Comparison of ENCODE assay signal across 30 cellular contexts in the genomic region with DNA sequence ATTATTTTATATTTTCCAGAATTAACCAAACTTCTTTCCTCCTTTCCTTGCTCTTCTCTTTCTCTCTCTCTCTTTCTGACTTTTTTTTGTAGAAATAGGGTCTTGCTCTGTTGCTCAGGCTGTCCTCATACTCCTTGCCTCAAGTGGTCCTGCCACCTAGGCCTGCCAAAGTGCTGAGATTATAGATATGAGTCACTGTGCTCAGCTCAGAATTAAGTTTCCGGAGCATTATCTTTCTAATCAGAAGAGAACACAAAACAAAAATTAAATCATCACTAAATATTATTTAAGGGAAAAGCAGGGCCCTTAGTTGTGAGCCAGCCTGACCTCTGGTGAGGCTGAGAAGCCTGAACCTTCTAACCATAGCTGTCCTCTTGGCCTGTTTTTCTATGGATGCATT.
A peak's percentile ranks its signal among the peaks of the same experiment; 100 is the strongest.
DNase-seq lines count a peak whose midpoint lies in the region; ATAC-seq and TF ChIP-seq lines count a peak whose summit lies in the region.
"Had no signal": no experiment of that assay in that cellular context is flagged by ENCODE, and none has a peak within 500 bp of the region (broad histone marks: within the 10 kb centered on the region; RNA-seq: fewer than 3 reads in every experiment).

No MANE protein-coding gene starts in this region.

- no peak overlapping the region for H4K8ac ChIP-seq in mesenchymal stem cell (ENCODE audit: low read length)

- no CpG with 5 or more reads among the region's 1 CpG for WGBS in mesenchymal stem cell

- H3K36me3 ChIP-seq in mesenchymal stem cell (ENCODE audit: control insufficient read depth in 1 of 2, insufficient read depth in 2 of 2, low read depth in 1 of 2, low read length in 2 of 2): no peaks in the 10 kb centered on the region
- H3K36me3 ChIP-seq in gastrocnemius medialis: no peaks in the 10 kb centered on the region
- H3K36me3 ChIP-seq: ascending aorta, pancreas, SJSA1, uterus had no signal

- H3K4me1 ChIP-seq in mesenchymal stem cell (ENCODE audit: control insufficient read depth, insufficient read depth, low read depth, low read length) (no peaks in the 10 kb centered on the region), gastrocnemius medialis (no peaks in the 10 kb centered on the region)
- H3K4me1 ChIP-seq: ascending aorta, pancreas, SJSA1, uterus had no signal

- H2BK120ac ChIP-seq in mesenchymal stem cell (ENCODE audit: low read depth, low read length): no peak overlapping the region

- H4K91ac ChIP-seq in mesenchymal stem cell (ENCODE audit: low read length): no peak overlapping the region

- no peak overlapping the region for H3K4ac ChIP-seq in mesenchymal stem cell (ENCODE audit: low read depth in 1 of 2, low read length in 2 of 2)

- H3K36me3 Mint-ChIP-seq in T-helper 1 cell treated with Interleukin-12 subunit alpha and Interleukin-12 subunit beta and Interleukin-4 antibody, amounts not matched to agents 30 μg/mL and 1 μg/mL, for 36 hours (ENCODE audit: low read depth): no peaks in the 10 kb centered on the region
- H3K36me3 Mint-ChIP-seq in WTC11: no peaks in the 10 kb centered on the region
- H3K36me3 Mint-ChIP-seq: activated CD8-positive, alpha-beta memory T cell treated with anti-CD3 and anti-CD28 coated beads, Interleukin-2, amount 10 ng/mL, durations not matched to agents 7 days and 5 days; CD8-positive, alpha-beta memory T cell; memory B cell had no signal

- H2AK5ac ChIP-seq in mesenchymal stem cell (ENCODE audit: low read length, severe bottlenecking): no peak overlapping the region

- no peak overlapping the region for H2BK12ac ChIP-seq in mesenchymal stem cell (ENCODE audit: low read length in 2 of 2)

- H3K18ac ChIP-seq in mesenchymal stem cell (ENCODE audit: low read depth in 1 of 2, low read length in 2 of 2): no peak overlapping the region

- no peaks in the 10 kb centered on the region for H3K27me3 ChIP-seq in mesenchymal stem cell (ENCODE audit: control insufficient read depth in 1 of 2, insufficient read depth in 1 of 2, low read length in 2 of 2)
- H3K27me3 ChIP-seq in gastrocnemius medialis: no peaks in the 10 kb centered on the region
- H3K27me3 ChIP-seq: ascending aorta, pancreas, SJSA1, uterus had no signal

- peak overlapping the region; percentile 13 for H3K27ac Mint-ChIP-seq in T-helper 1 cell treated with Interleukin-12 subunit alpha and Interleukin-12 subunit beta and Interleukin-4 antibody, amounts not matched to agents 30 μg/mL and 1 μg/mL, for 36 hours
- H3K27ac Mint-ChIP-seq in WTC11: peak overlapping the region; percentile 78; the same call in 1 of the 2 replicates
- H3K27ac Mint-ChIP-seq: activated CD8-positive, alpha-beta memory T cell treated with anti-CD3 and anti-CD28 coated beads, Interleukin-2, amount 10 ng/mL, durations not matched to agents 7 days and 5 days; CD8-positive, alpha-beta memory T cell; memory B cell; stimulated activated naive CD8-positive, alpha-beta T cell treated with anti-CD3 and anti-CD28 coated beads, Interleukin-15, amount 100 ng/mL, for 72 hours; T-helper 17 cell had no signal

- no peak overlapping the region for H3K9ac ChIP-seq in mesenchymal stem cell (ENCODE audit: low read length)

- no peaks in the 10 kb centered on the region for H3K79me1 ChIP-seq in mesenchymal stem cell (replicated peaks; ENCODE audit: low read length, poor library complexity, severe bottlenecking)

- H3K14ac ChIP-seq in mesenchymal stem cell (ENCODE audit: low read length in 2 of 2): no peak overlapping the region

- no peak overlapping the region for H2AFZ ChIP-seq in mesenchymal stem cell (ENCODE audit: low read depth, low read length)

- no peak for DNase-seq in T-helper 1 cell
- no peak for DNase-seq in WTC11 (ENCODE audit: low spot score)
- peak; percentile 2 for DNase-seq in iris pigment epithelial cell (ENCODE audit: low read depth)
- DNase-seq in mesenchymal stem cell: no peak
- DNase-seq in NCI-H345 (lab: John Stamatoyannopoulos, UW): no peak
- DNase-seq in stimulated activated naive CD4-positive, alpha-beta T cell (lab: John Stamatoyannopoulos, UW): no peak
- DNase-seq in gastrocnemius medialis: no peak
- DNase-seq: ACHN; activated CD4-positive, alpha-beta T cell treated with anti-CD3 and anti-CD28 coated beads, Interleukin-2, amount 50 U/mL, for 4 hours; activated CD8-positive, alpha-beta memory T cell treated with anti-CD3 and anti-CD28 coated beads, Interleukin-2, amount 10 ng/mL, durations not matched to agents 7 days and 5 days; activated gamma-delta T cell treated with Interleukin-2 at 50 U/mL for 16 hours; activated T-cell treated with anti-CD3 and anti-CD28 coated beads, Interleukin-2, amount 50 U/mL, for 4 hours; CD8-positive, alpha-beta memory T cell; H7; left colon; NCI-H82; pancreas; stimulated activated CD8-positive, alpha-beta memory T cell treated with anti-CD3 and anti-CD28 coated beads, Interleukin-4, amount 100 ng/mL, for 48 hours; stimulated activated naive CD8-positive, alpha-beta T cell treated with anti-CD3 and anti-CD28 coated beads, Interleukin-15, amount 100 ng/mL, for 72 hours; T-helper 17 cell; uterus had no signal

- H2BK5ac ChIP-seq in mesenchymal stem cell (ENCODE audit: low read depth, low read length, poor library complexity, severe bottlenecking): no peak overlapping the region

- no peaks in the 10 kb centered on the region for H3K27me3 Mint-ChIP-seq in T-helper 1 cell treated with Interleukin-12 subunit alpha and Interleukin-12 subunit beta and Interleukin-4 antibody, amounts not matched to agents 30 μg/mL and 1 μg/mL, for 36 hours (ENCODE audit: low read depth)
- no peaks in the 10 kb centered on the region for H3K27me3 Mint-ChIP-seq in WTC11 (ENCODE audit: low read depth)
- H3K27me3 Mint-ChIP-seq: activated CD8-positive, alpha-beta memory T cell treated with anti-CD3 and anti-CD28 coated beads, Interleukin-2, amount 10 ng/mL, durations not matched to agents 7 days and 5 days; CD8-positive, alpha-beta memory T cell; central memory CD8-positive, alpha-beta T cell; memory B cell; stimulated activated naive CD8-positive, alpha-beta T cell treated with anti-CD3 and anti-CD28 coated beads, Interleukin-15, amount 100 ng/mL, for 72 hours; T-helper 17 cell had no signal

- no peak for ATAC-seq in WTC11
- ATAC-seq in gastrocnemius medialis: no peak
- ATAC-seq: activated CD4-positive, CD25-positive, alpha-beta regulatory T cell treated with anti-CD3 and anti-CD28 coated beads, Interleukin-2, amount 50 U/mL, for 24 hours; activated CD8-positive, alpha-beta memory T cell treated with anti-CD3 and anti-CD28 coated beads, Interleukin-2, amount 10 ng/mL, durations not matched to agents 7 days and 5 days; activated T-cell treated with anti-CD3 and anti-CD28 coated beads, Interleukin-2, amount 50 U/mL, for 4 hours; GM12878; K562; left colon; pancreas; sciatic nerve; stimulated activated naive CD8-positive, alpha-beta T cell treated with anti-CD3 and anti-CD28 coated beads, Interleukin-15, amount 100 ng/mL, for 72 hours; T-helper 17 cell had no signal

- H3K4me1 Mint-ChIP-seq in T-helper 1 cell treated with Interleukin-12 subunit alpha and Interleukin-12 subunit beta and Interleukin-4 antibody, amounts not matched to agents 30 μg/mL and 1 μg/mL, for 36 hours (ENCODE audit: low read depth): no peaks in the 10 kb centered on the region
- peaks cover 3% of the 10 kb centered on the region; the same call in 1 of the 2 replicates for H3K4me1 Mint-ChIP-seq in WTC11
- H3K4me1 Mint-ChIP-seq: activated CD8-positive, alpha-beta memory T cell treated with anti-CD3 and anti-CD28 coated beads, Interleukin-2, amount 10 ng/mL, durations not matched to agents 7 days and 5 days; CD8-positive, alpha-beta memory T cell; central memory CD8-positive, alpha-beta T cell; memory B cell; stimulated activated naive CD8-positive, alpha-beta T cell treated with anti-CD3 and anti-CD28 coated beads, Interleukin-15, amount 100 ng/mL, for 72 hours; T-helper 17 cell had no signal

- no peak overlapping the region for H2BK15ac ChIP-seq in mesenchymal stem cell (ENCODE audit: low read depth, poor library complexity, severe bottlenecking)

- no peak for TF ChIP-seq POLR2A in gastrocnemius medialis (IDR thresholded peaks at IDR 0.05)

- no peak overlapping the region for H3K4me2 ChIP-seq in mesenchymal stem cell (ENCODE audit: low read length, poor library complexity, severe bottlenecking)

- H3K4me3 ChIP-seq in mesenchymal stem cell (ENCODE audit: insufficient read depth in 1 of 2, low read depth in 1 of 2, low read length in 2 of 2) (no peak overlapping the region), gastrocnemius medialis (no peak overlapping the region)
- H3K4me3 ChIP-seq: ascending aorta, GM12878, K562, pancreas, SJSA1, uterus had no signal

- H3K4me3 Mint-ChIP-seq in T-helper 1 cell treated with Interleukin-12 subunit alpha and Interleukin-12 subunit beta and Interleukin-4 antibody, amounts not matched to agents 30 μg/mL and 1 μg/mL, for 36 hours: no peak overlapping the region
- H3K4me3 Mint-ChIP-seq in WTC11: no peak overlapping the region
- H3K4me3 Mint-ChIP-seq: activated CD8-positive, alpha-beta memory T cell treated with anti-CD3 and anti-CD28 coated beads, Interleukin-2, amount 10 ng/mL, durations not matched to agents 7 days and 5 days; activated T-cell treated with anti-CD3 and anti-CD28 coated beads, Interleukin-2, amount 50 U/mL, for 4 hours; CD8-positive, alpha-beta memory T cell; central memory CD8-positive, alpha-beta T cell; memory B cell; stimulated activated naive CD8-positive, alpha-beta T cell treated with anti-CD3 and anti-CD28 coated beads, Interleukin-15, amount 100 ng/mL, for 72 hours; T-helper 17 cell had no signal

- H3K9me3 ChIP-seq in mesenchymal stem cell (ENCODE audit: control insufficient read depth, low read length) (no peaks in the 10 kb centered on the region), gastrocnemius medialis (no peaks in the 10 kb centered on the region)
- H3K9me3 ChIP-seq: ascending aorta, pancreas, SJSA1, uterus had no signal

- intact Hi-C loops in gastrocnemius medialis (cut with DNase I; ENCODE audit: low total_unique reads): no loop called here

- in situ Hi-C loops in gastrocnemius medialis (cut with MboI; ENCODE audit: low sequenced_read_pairs in 4 of 4): no loop called here

- H3K9me3 Mint-ChIP-seq in T-helper 1 cell treated with Interleukin-12 subunit alpha and Interleukin-12 subunit beta and Interleukin-4 antibody, amounts not matched to agents 30 μg/mL and 1 μg/mL, for 36 hours: no peaks in the 10 kb centered on the region
- no peaks in the 10 kb centered on the region for H3K9me3 Mint-ChIP-seq in WTC11
- H3K9me3 Mint-ChIP-seq: activated T-cell treated with anti-CD3 and anti-CD28 coated beads, Interleukin-2, amount 50 U/mL, for 4 hours; central memory CD8-positive, alpha-beta T cell; memory B cell; stimulated activated naive CD8-positive, alpha-beta T cell treated with anti-CD3 and anti-CD28 coated beads, Interleukin-15, amount 100 ng/mL, for 72 hours had no signal

- POLR2A ChIA-PET in WTC11 (lab: Charles Lee): no interaction called here

- no peak for TF ChIP-seq CTCF in WTC11 (IDR thresholded peaks at IDR 0.05)
- TF ChIP-seq CTCF in gastrocnemius medialis (IDR thresholded peaks at IDR 0.05 in 4 of 5, conservative IDR thresholded peaks at IDR 0.05 in 1 of 5): no peak

- no peak overlapping the region for H3K27ac ChIP-seq in mesenchymal stem cell (ENCODE audit: low read length, poor library complexity, severe bottlenecking)
- no peak overlapping the region for H3K27ac ChIP-seq in gastrocnemius medialis
- H3K27ac ChIP-seq: ascending aorta, pancreas, SJSA1, uterus had no signal

- H3K23ac ChIP-seq in mesenchymal stem cell (ENCODE audit: low read length in 2 of 2): no peak overlapping the region

- CTCF ChIA-PET in WTC11 (lab: Charles Lee): no interaction called here
